In genomic region chr7:148028165-148028564, GRCh38 we compare ENCODE assay signal across 7 cellular contexts.
"Had no signal": no experiment of that assay in that cellular context is flagged by ENCODE, and none has a peak within 500 bp of the region (broad histone marks: within the 10 kb centered on the region; RNA-seq: fewer than 3 reads in every experiment).

No MANE protein-coding gene starts in this region.

- FAIRE-seq: G401.6, GM12878, GM12891, GM18507, GM19239 had no signal

- H3K4me3 ChIP-seq: GM12878 had no signal

- DNase-seq: GDM1, GF-D8 had no signal

- ATAC-seq: GM12878 had no signal
